In genomic region chr11:59138643-59139042, GRCh38 we compare ENCODE assay signal across 28 cellular contexts. TPM values are rescaled to one million over a fixed set of nuclear protein-coding genes. Genes with fewer than 3 reads are reported as not detected.
"Had no signal": no experiment of that assay in that cellular context is flagged by ENCODE, and none has a peak within 500 bp of the region (broad histone marks: within the 10 kb centered on the region; RNA-seq: fewer than 3 reads in every experiment).

No MANE protein-coding gene starts in this region.

- H3K27ac Mint-ChIP-seq: activated naive CD4-positive, alpha-beta T cell treated with anti-CD3 and anti-CD28 coated beads, Interleukin-2, amount 50 U/mL, for 72 hours; activated T-cell treated with anti-CD3 and anti-CD28 coated beads, Interleukin-2, amount 50 U/mL, for 72 hours; effector memory CD8-positive, alpha-beta T cell had no signal

- H3K27me3 Mint-ChIP-seq: effector memory CD8-positive, alpha-beta T cell; naive thymus-derived CD8-positive, alpha-beta T cell had no signal

- FAIRE-seq: keratinocyte had no signal

- H3K9me3 Mint-ChIP-seq: activated naive CD4-positive, alpha-beta T cell treated with anti-CD3 and anti-CD28 coated beads, Interleukin-2, amount 50 U/mL, for 72 hours; activated T-cell treated with anti-CD3 and anti-CD28 coated beads, Interleukin-2, amount 50 U/mL, for 72 hours; effector memory CD8-positive, alpha-beta T cell; naive thymus-derived CD8-positive, alpha-beta T cell; neural crest cell had no signal

- H3K4me3 ChIP-seq: body of pancreas, colonic mucosa, spleen, suprapubic skin, tibial artery, upper lobe of right lung had no signal

- DNase-seq: activated CD4-positive, alpha-beta T cell treated with anti-CD3 and anti-CD28 coated beads for 4 hours; activated CD4-positive, alpha-beta T cell treated with anti-CD3 and anti-CD28 coated beads, Interleukin-2, amount 50 U/mL, for 4 hours; activated naive CD4-positive, alpha-beta T cell; activated T-cell treated with anti-CD3 and anti-CD28 coated beads for 4 hours; activated T-cell treated with anti-CD3 and anti-CD28 coated beads, Interleukin-2, amount 50 U/mL, for 72 hours; anterior cingulate cortex; body of pancreas; colonic mucosa; effector memory CD8-positive, alpha-beta T cell; foreskin fibroblast; head of caudate nucleus; hippocampal formation; left cardiac atrium; left ventricle myocardium superior; mammary epithelial cell; naive thymus-derived CD8-positive, alpha-beta T cell; nucleus accumbens; right cardiac atrium; spleen; stimulated activated naive CD4-positive, alpha-beta T cell; T-helper 2 cell; tibial artery; upper lobe of right lung had no signal

- H3K4me3 Mint-ChIP-seq: activated T-cell treated with anti-CD3 and anti-CD28 coated beads, Interleukin-2, amount 50 U/mL, for 72 hours; effector memory CD8-positive, alpha-beta T cell; naive thymus-derived CD8-positive, alpha-beta T cell; neural crest cell had no signal

RNA-seq across cellular contexts. Expression of gene GLYATL1B, which starts 52.5 kb away (rescaled TPM):
- total RNA-seq: activated naive CD4-positive, alpha-beta T cell treated with anti-CD3 and anti-CD28 coated beads, Interleukin-2, amount 50 U/mL, for 72 hours; activated T-cell treated with anti-CD3 and anti-CD28 coated beads, Interleukin-2, amount 50 U/mL, for 72 hours; body of pancreas; colonic mucosa; fibroblast of lung; left cardiac atrium; left ventricle myocardium superior; mammary epithelial cell; naive thymus-derived CD8-positive, alpha-beta T cell; neural crest cell; right cardiac atrium; spleen; suprapubic skin; upper lobe of right lung had no signal
